ENCODE assay signal across 1 cellular context in the genomic region with DNA sequence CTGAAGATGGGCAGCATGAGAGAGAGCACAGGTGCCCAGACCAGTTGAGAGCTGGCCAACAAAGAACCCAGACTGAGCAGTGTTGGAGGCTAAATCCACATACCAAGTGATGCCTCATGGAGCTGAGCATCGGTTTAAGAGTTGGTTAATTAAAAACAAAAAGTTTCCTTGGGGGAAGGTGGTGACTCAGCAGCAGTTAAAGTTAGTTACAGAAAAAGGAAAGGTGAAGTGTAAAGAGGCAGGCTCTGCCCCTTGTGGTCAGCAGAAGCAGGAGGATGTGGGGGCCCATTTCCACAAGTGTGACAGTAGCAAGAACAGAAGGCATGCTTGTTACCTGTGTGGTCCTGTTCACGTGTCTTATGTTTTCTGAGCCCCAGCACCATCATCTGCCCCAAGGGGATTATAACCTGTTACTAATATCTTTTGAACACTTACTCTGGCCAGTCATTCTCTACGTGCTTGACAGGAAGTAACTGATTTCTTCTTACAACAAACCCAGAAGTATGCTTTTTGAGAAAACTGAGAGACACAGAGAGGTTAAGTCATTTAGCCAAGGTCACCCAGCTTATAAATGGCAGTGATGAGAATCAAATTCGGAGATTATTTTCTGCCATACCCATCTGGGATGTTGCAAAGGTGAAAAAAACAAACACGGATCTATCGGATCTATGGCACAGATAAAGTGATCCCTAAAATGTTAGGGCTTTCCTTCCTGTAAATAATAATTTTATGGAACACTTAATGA.
TF ChIP-seq lines count a peak whose summit lies in the region.

No MANE protein-coding gene starts in this region.

TF ChIP-seq in GM12878, 131 proteins besides CTCF, POLR2A, EP300 and RAD21 (continues in another document):
- TF ChIP-seq, protein P1, sequence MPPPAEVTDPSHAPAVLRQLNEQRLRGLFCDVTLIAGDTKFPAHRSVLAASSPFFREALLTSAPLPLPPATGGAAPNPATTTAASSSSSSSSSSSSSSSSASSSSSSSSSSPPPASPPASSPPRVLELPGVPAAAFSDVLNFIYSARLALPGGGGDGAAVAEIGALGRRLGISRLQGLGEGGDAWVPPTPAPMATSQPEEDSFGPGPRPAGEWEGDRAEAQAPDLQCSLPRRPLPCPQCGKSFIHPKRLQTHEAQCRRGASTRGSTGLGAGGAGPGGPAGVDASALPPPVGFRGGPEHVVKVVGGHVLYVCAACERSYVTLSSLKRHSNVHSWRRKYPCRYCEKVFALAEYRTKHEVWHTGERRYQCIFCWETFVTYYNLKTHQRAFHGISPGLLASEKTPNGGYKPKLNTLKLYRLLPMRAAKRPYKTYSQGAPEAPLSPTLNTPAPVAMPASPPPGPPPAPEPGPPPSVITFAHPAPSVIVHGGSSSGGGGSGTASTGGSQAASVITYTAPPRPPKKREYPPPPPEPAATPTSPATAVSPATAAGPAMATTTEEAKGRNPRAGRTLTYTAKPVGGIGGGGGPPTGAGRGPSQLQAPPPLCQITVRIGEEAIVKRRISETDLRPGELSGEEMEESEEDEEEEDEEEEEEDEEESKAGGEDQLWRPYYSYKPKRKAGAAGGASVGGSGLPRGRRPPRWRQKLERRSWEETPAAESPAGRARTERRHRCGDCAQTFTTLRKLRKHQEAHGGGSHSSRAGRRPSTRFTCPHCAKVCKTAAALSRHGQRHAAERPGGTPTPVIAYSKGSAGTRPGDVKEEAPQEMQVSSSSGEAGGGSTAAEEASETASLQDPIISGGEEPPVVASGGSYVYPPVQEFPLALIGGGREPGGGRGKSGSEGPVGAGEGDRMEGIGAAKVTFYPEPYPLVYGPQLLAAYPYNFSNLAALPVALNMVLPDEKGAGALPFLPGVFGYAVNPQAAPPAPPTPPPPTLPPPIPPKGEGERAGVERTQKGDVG (CRISPR knock-in tag; IDR thresholded peaks at IDR 0.05) = no peak
- TF ChIP-seq ZBED1 (IDR thresholded peaks at IDR 0.05; ENCODE audit: borderline replicate concordance) (no peak), STAT3 (IDR thresholded peaks at IDR 0.05; ENCODE audit: low read depth, low read length) (no peak), CREM (IDR thresholded peaks at IDR 0.05; ENCODE audit: low read depth) (no peak), CHD1 (IDR thresholded peaks at IDR 0.05; ENCODE audit: low read depth, low read length) (no peak), KDM1A (IDR thresholded peaks at IDR 0.05; ENCODE audit: borderline replicate concordance) (no peak), JUND (IDR thresholded peaks at IDR 0.05; ENCODE audit: low read depth, low read length) (no peak), ZNF622 (IDR thresholded peaks at IDR 0.05) (no peak), MLLT1 (IDR thresholded peaks at IDR 0.05) (peak; percentile 78), NR2C2 (IDR thresholded peaks at IDR 0.05; ENCODE audit: borderline replicate concordance, control insufficient read depth, insufficient read length, low read depth) (no peak), BCL11A (IDR thresholded peaks at IDR 0.05; ENCODE audit: low read depth, low read length) (peak; percentile 34; the same call in 1 of the 2 replicates), NFXL1 (IDR thresholded peaks at IDR 0.05; ENCODE audit: borderline replicate concordance) (peak; percentile 87), IKZF1 (conservative IDR thresholded peaks at IDR 0.05) (peak; percentile 92), ATF7 (IDR thresholded peaks at IDR 0.05; ENCODE audit: low read depth) (peak; percentile 81), FOXM1 (IDR thresholded peaks at IDR 0.05; ENCODE audit: low read depth, low read length) (no peak), CHD4 (IDR thresholded peaks at IDR 0.05) (no peak), SRF (IDR thresholded peaks at IDR 0.05; ENCODE audit: low read depth in 2 of 2, low read length in 2 of 2) (no peak), HDGF (IDR thresholded peaks at IDR 0.05) (0 out of 2 replicates have a peak, but pooled peaks have one; percentile 19), ZZZ3 (IDR thresholded peaks at IDR 0.05; ENCODE audit: control insufficient read depth, insufficient read length, low read depth) (no peak), POLR2AphosphoS2 (IDR thresholded peaks at IDR 0.05; ENCODE audit: low read depth, low read length) (no peak), BCLAF1 (IDR thresholded peaks at IDR 0.05) (no peak), SPI1 (IDR thresholded peaks at IDR 0.05; ENCODE audit: borderline replicate concordance, insufficient read depth, low read depth, low read length) (no peak), JUNB (IDR thresholded peaks at IDR 0.05) (no peak), PML (IDR thresholded peaks at IDR 0.05; ENCODE audit: low read length) (no peak), CEBPB (IDR thresholded peaks at IDR 0.05; ENCODE audit: borderline replicate concordance in 1 of 2, low read depth in 2 of 2, low read length in 2 of 2) (no peak), HDAC6 (IDR thresholded peaks at IDR 0.05; ENCODE audit: unreplicated experiment) (no peak), RAD51 (IDR thresholded peaks at IDR 0.05) (peak; percentile 86), SMARCA5 (IDR thresholded peaks at IDR 0.05) (peak; percentile 98; the same call in 1 of the 2 replicates), MEF2B (IDR thresholded peaks at IDR 0.05; ENCODE audit: partially characterized antibody, poor library complexity, severe bottlenecking) (peak; percentile 97), KAT2A (conservative IDR thresholded peaks at IDR 0.05; ENCODE audit: control insufficient read depth, low read depth, low read length) (no peak)
- TF ChIP-seq, protein P2, sequence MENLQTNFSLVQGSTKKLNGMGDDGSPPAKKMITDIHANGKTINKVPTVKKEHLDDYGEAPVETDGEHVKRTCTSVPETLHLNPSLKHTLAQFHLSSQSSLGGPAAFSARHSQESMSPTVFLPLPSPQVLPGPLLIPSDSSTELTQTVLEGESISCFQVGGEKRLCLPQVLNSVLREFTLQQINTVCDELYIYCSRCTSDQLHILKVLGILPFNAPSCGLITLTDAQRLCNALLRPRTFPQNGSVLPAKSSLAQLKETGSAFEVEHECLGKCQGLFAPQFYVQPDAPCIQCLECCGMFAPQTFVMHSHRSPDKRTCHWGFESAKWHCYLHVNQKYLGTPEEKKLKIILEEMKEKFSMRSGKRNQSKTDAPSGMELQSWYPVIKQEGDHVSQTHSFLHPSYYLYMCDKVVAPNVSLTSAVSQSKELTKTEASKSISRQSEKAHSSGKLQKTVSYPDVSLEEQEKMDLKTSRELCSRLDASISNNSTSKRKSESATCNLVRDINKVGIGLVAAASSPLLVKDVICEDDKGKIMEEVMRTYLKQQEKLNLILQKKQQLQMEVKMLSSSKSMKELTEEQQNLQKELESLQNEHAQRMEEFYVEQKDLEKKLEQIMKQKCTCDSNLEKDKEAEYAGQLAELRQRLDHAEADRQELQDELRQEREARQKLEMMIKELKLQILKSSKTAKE (IDR thresholded peaks at IDR 0.05; ENCODE audit: low read depth, poor library complexity, severe bottlenecking) = peak; percentile 81
- TF ChIP-seq, protein P3, sequence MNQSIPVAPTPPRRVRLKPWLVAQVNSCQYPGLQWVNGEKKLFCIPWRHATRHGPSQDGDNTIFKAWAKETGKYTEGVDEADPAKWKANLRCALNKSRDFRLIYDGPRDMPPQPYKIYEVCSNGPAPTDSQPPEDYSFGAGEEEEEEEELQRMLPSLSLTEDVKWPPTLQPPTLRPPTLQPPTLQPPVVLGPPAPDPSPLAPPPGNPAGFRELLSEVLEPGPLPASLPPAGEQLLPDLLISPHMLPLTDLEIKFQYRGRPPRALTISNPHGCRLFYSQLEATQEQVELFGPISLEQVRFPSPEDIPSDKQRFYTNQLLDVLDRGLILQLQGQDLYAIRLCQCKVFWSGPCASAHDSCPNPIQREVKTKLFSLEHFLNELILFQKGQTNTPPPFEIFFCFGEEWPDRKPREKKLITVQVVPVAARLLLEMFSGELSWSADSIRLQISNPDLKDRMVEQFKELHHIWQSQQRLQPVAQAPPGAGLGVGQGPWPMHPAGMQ (IDR thresholded peaks at IDR 0.05; ENCODE audit: borderline replicate concordance) = no peak
- TF ChIP-seq, protein P4, sequence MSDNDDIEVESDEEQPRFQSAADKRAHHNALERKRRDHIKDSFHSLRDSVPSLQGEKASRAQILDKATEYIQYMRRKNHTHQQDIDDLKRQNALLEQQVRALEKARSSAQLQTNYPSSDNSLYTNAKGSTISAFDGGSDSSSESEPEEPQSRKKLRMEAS (IDR thresholded peaks at IDR 0.05; ENCODE audit: low read depth, low read length) = 0 out of 2 replicates have a peak, but pooled peaks have one; percentile 59
- TF ChIP-seq, protein P5, sequence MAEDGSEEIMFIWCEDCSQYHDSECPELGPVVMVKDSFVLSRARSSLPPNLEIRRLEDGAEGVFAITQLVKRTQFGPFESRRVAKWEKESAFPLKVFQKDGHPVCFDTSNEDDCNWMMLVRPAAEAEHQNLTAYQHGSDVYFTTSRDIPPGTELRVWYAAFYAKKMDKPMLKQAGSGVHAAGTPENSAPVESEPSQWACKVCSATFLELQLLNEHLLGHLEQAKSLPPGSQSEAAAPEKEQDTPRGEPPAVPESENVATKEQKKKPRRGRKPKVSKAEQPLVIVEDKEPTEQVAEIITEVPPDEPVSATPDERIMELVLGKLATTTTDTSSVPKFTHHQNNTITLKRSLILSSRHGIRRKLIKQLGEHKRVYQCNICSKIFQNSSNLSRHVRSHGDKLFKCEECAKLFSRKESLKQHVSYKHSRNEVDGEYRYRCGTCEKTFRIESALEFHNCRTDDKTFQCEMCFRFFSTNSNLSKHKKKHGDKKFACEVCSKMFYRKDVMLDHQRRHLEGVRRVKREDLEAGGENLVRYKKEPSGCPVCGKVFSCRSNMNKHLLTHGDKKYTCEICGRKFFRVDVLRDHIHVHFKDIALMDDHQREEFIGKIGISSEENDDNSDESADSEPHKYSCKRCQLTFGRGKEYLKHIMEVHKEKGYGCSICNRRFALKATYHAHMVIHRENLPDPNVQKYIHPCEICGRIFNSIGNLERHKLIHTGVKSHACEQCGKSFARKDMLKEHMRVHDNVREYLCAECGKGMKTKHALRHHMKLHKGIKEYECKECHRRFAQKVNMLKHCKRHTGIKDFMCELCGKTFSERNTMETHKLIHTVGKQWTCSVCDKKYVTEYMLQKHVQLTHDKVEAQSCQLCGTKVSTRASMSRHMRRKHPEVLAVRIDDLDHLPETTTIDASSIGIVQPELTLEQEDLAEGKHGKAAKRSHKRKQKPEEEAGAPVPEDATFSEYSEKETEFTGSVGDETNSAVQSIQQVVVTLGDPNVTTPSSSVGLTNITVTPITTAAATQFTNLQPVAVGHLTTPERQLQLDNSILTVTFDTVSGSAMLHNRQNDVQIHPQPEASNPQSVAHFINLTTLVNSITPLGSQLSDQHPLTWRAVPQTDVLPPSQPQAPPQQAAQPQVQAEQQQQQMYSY (CRISPR knock-in tag; IDR thresholded peaks at IDR 0.05) = no peak
- TF ChIP-seq, protein P6, sequence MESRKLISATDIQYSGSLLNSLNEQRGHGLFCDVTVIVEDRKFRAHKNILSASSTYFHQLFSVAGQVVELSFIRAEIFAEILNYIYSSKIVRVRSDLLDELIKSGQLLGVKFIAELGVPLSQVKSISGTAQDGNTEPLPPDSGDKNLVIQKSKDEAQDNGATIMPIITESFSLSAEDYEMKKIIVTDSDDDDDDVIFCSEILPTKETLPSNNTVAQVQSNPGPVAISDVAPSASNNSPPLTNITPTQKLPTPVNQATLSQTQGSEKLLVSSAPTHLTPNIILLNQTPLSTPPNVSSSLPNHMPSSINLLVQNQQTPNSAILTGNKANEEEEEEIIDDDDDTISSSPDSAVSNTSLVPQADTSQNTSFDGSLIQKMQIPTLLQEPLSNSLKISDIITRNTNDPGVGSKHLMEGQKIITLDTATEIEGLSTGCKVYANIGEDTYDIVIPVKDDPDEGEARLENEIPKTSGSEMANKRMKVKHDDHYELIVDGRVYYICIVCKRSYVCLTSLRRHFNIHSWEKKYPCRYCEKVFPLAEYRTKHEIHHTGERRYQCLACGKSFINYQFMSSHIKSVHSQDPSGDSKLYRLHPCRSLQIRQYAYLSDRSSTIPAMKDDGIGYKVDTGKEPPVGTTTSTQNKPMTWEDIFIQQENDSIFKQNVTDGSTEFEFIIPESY (IDR thresholded peaks at IDR 0.05) = no peak
- TF ChIP-seq, protein P7, sequence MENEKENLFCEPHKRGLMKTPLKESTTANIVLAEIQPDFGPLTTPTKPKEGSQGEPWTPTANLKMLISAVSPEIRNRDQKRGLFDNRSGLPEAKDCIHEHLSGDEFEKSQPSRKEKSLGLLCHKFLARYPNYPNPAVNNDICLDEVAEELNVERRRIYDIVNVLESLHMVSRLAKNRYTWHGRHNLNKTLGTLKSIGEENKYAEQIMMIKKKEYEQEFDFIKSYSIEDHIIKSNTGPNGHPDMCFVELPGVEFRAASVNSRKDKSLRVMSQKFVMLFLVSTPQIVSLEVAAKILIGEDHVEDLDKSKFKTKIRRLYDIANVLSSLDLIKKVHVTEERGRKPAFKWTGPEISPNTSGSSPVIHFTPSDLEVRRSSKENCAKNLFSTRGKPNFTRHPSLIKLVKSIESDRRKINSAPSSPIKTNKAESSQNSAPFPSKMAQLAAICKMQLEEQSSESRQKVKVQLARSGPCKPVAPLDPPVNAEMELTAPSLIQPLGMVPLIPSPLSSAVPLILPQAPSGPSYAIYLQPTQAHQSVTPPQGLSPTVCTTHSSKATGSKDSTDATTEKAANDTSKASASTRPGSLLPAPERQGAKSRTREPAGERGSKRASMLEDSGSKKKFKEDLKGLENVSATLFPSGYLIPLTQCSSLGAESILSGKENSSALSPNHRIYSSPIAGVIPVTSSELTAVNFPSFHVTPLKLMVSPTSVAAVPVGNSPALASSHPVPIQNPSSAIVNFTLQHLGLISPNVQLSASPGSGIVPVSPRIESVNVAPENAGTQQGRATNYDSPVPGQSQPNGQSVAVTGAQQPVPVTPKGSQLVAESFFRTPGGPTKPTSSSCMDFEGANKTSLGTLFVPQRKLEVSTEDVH (IDR thresholded peaks at IDR 0.05; ENCODE audit: low read depth, partially characterized antibody) = no peak
